In genomic region chr6:2536451-2536850, GRCh38 we compare ENCODE assay signal across 33 cellular contexts.
"Had no signal": no experiment of that assay in that cellular context is flagged by ENCODE, and none has a peak within 500 bp of the region (broad histone marks: within the 10 kb centered on the region; RNA-seq: fewer than 3 reads in every experiment).

No MANE protein-coding gene starts in this region.

- H3K4me3 ChIP-seq: coronary artery, dorsolateral prefrontal cortex, esophagus muscularis mucosa, gastroesophageal sphincter, heart right ventricle had no signal

- H3K27ac Mint-ChIP-seq: activated B cell treated with CpG ODN at 0.5 μM for 24 hours; activated CD8-positive, alpha-beta T cell treated with anti-CD3 and anti-CD28 coated beads for 36 hours; activated naive CD8-positive, alpha-beta T cell; activated T-helper 17 cell treated with anti-CD3 and anti-CD28 coated beads, Interleukin-2, amount 50 U/mL, for 72 hours; dendritic cell treated with granulocyte-macrophage colony-stimulating factor and Interleukin-4, amounts not matched to agents 40 ng/mL and 50 ng/mL, for 4 days; endodermal cell; T-helper 17 cell; T-helper 2 cell treated with Interferon-gamma antibody and Interleukin-4, amounts not matched to agents 5 μg/mL and 100 μg/mL, for 36 hours had no signal

- FAIRE-seq: astrocyte, bronchial epithelial cell had no signal

- ATAC-seq: activated CD4-positive, CD25-positive, alpha-beta regulatory T cell treated with anti-CD3 and anti-CD28 coated beads, Interleukin-2, amount 50 U/mL, for 24 hours; activated CD8-positive, alpha-beta T cell treated with anti-CD3 and anti-CD28 coated beads for 36 hours; activated T-cell treated with anti-CD3 and anti-CD28 coated beads, Interleukin-2, amount 50 U/mL, for 4 hours; activated T-helper 17 cell treated with anti-CD3 and anti-CD28 coated beads, Interleukin-2, amount 50 U/mL, for 72 hours; foreskin keratinocyte; gastroesophageal sphincter; heart right ventricle; T-helper 17 cell had no signal

- H3K36me3 Mint-ChIP-seq: activated naive CD8-positive, alpha-beta T cell had no signal

- H3K4me3 Mint-ChIP-seq: activated B cell treated with CpG ODN at 0.5 μM for 24 hours; activated CD8-positive, alpha-beta T cell treated with anti-CD3 and anti-CD28 coated beads for 36 hours; activated naive CD8-positive, alpha-beta T cell; activated T-cell treated with anti-CD3 and anti-CD28 coated beads, Interleukin-2, amount 50 U/mL, for 4 hours; activated T-helper 17 cell treated with anti-CD3 and anti-CD28 coated beads, Interleukin-2, amount 50 U/mL, for 72 hours; central memory CD8-positive, alpha-beta T cell; dendritic cell treated with granulocyte-macrophage colony-stimulating factor and Interleukin-4, amounts not matched to agents 40 ng/mL and 50 ng/mL, for 4 days; endodermal cell; T-helper 17 cell; T-helper 2 cell treated with Interferon-gamma antibody and Interleukin-4, amounts not matched to agents 5 μg/mL and 100 μg/mL, for 36 hours had no signal

- H3K4me1 Mint-ChIP-seq: activated B cell treated with CpG ODN at 0.5 μM for 24 hours; activated T-helper 17 cell treated with anti-CD3 and anti-CD28 coated beads, Interleukin-2, amount 50 U/mL, for 72 hours; central memory CD8-positive, alpha-beta T cell; endodermal cell had no signal

- DNase-seq: activated B cell treated with CpG ODN at 0.5 μM for 24 hours; activated CD4-positive, alpha-beta T cell treated with anti-CD3 and anti-CD28 coated beads for 48 hours; activated CD4-positive, alpha-beta T cell treated with anti-CD3 and anti-CD28 coated beads, Interleukin-2, amount 50 U/mL, for 1 hour; activated CD4-positive, alpha-beta T cell treated with anti-CD3 and anti-CD28 coated beads, Interleukin-2, amount 50 U/mL, for 48 hours; activated CD8-positive, alpha-beta memory T cell treated with anti-CD3 and anti-CD28 coated beads for 24 hours; activated CD8-positive, alpha-beta T cell treated with anti-CD3 and anti-CD28 coated beads for 36 hours; activated effector memory CD4-positive, alpha-beta T cell treated with Interleukin-2 at 50 U/mL for 16 hours; activated gamma-delta T cell treated with Interleukin-2 at 50 U/mL for 16 hours; activated naive CD4-positive, alpha-beta T cell treated with anti-CD3 and anti-CD28 coated beads, Interleukin-2, amount 50 U/mL, for 16 hours; activated naive CD4-positive, alpha-beta T cell treated with Interleukin-2 at 50 U/mL for 16 hours; activated T-cell treated with anti-CD3 and anti-CD28 coated beads, Interleukin-2, amount 50 U/mL, for 4 hours; amniotic stem cell; anterior cingulate cortex; brain microvascular endothelial cell; dorsolateral prefrontal cortex; effector memory CD4-positive, alpha-beta T cell; endodermal cell; foreskin keratinocyte; heart right ventricle; T-helper 17 cell; T1000; WERI-Rb-1 had no signal

- H3K4me1 ChIP-seq: esophagus muscularis mucosa, gastroesophageal sphincter had no signal

- H3K27me3 ChIP-seq: brain microvascular endothelial cell, esophagus muscularis mucosa, foreskin keratinocyte, gastroesophageal sphincter had no signal

- H3K36me3 ChIP-seq: brain microvascular endothelial cell, esophagus muscularis mucosa, gastroesophageal sphincter, heart right ventricle, WERI-Rb-1 had no signal

- H3K9me3 Mint-ChIP-seq: activated CD8-positive, alpha-beta T cell treated with anti-CD3 and anti-CD28 coated beads for 36 hours; activated T-cell treated with anti-CD3 and anti-CD28 coated beads, Interleukin-2, amount 50 U/mL, for 4 hours; activated T-helper 17 cell treated with anti-CD3 and anti-CD28 coated beads, Interleukin-2, amount 50 U/mL, for 72 hours; central memory CD8-positive, alpha-beta T cell; dendritic cell treated with granulocyte-macrophage colony-stimulating factor and Interleukin-4, amounts not matched to agents 40 ng/mL and 50 ng/mL, for 4 days had no signal

- H3K9me3 ChIP-seq: esophagus muscularis mucosa had no signal
